Comparison of ENCODE assay signal across 12 cellular contexts in genomic region chr13:94708031-94708571, GRCh38. TPM values are rescaled to one million over a fixed set of nuclear protein-coding genes. Genes with fewer than 3 reads are reported as not detected.
A peak's percentile ranks its signal among the peaks of the same experiment; 100 is the strongest.
DNase-seq lines count a peak whose midpoint lies in the region; ATAC-seq, FAIRE-seq and TF ChIP-seq lines count a peak whose summit lies in the region.
"Had no signal": no experiment of that assay in that cellular context is flagged by ENCODE, and none has a peak within 500 bp of the region (broad histone marks: within the 10 kb centered on the region; RNA-seq: fewer than 3 reads in every experiment).

No MANE protein-coding gene starts in this region.

- no peak for ATAC-seq in activated naive CD8-positive, alpha-beta T cell treated with anti-CD3 and anti-CD28 coated beads, Interleukin-2, amount 50 U/mL, for 24 hours

- no peaks in the 10 kb centered on the region for H3K36me3 ChIP-seq in astrocyte (ENCODE audit: insufficient read depth, low read length)
- H3K36me3 ChIP-seq: esophagus muscularis mucosa, tibial artery had no signal

- peak overlapping the region; percentile 59 for H2AFZ ChIP-seq in astrocyte (ENCODE audit: low read depth, low read length)

- peaks cover 80% of the 10 kb centered on the region for H3K27me3 ChIP-seq in astrocyte (ENCODE audit: insufficient read depth, low read length)

- DNase-seq in activated naive CD8-positive, alpha-beta T cell treated with anti-CD3 and anti-CD28 coated beads, Interleukin-2, amount 50 U/mL, for 24 hours = no peak
- DNase-seq in astrocyte (ENCODE audit: low read depth) (no peak), left kidney (ENCODE audit: low read depth, low spot score) (peak; percentile 44), type B pancreatic cell (ENCODE audit: extremely low spot score, unreplicated experiment) (no peak), GM19239 (ENCODE audit: insufficient read length, low spot score) (no peak), RPMI8226 (no peak), NCI-H2196 treated with DMSO at 0.1 percent for 48 hours (lab: John Stamatoyannopoulos, UW; ENCODE audit: unreplicated experiment) (no peak)
- DNase-seq: activated gamma-delta T cell, tibial artery had no signal

- H3K4me1 Mint-ChIP-seq in activated naive CD8-positive, alpha-beta T cell (ENCODE audit: low read depth) = peaks cover 31% of the 10 kb centered on the region
- peaks cover 21% of the 10 kb centered on the region for H3K4me1 Mint-ChIP-seq in activated naive CD8-positive, alpha-beta T cell treated with anti-CD3 and anti-CD28 coated beads, Interleukin-2, amount 50 U/mL, for 24 hours
- H3K4me1 Mint-ChIP-seq in astrocyte (ENCODE audit: low read depth, unreplicated experiment) (peaks cover 8% of the 10 kb centered on the region), type B pancreatic cell (ENCODE audit: unreplicated experiment) (peaks cover 27% of the 10 kb centered on the region)

- no peak overlapping the region for H3K27ac Mint-ChIP-seq in activated naive CD8-positive, alpha-beta T cell
- no peak overlapping the region for H3K27ac Mint-ChIP-seq in activated naive CD8-positive, alpha-beta T cell treated with anti-CD3 and anti-CD28 coated beads, Interleukin-2, amount 50 U/mL, for 24 hours
- peak overlapping the region; percentile 34 for H3K27ac Mint-ChIP-seq in astrocyte (ENCODE audit: unreplicated experiment)
- H3K27ac Mint-ChIP-seq in type B pancreatic cell = peak overlapping the region; percentile 71

- no peaks in the 10 kb centered on the region for H3K79me2 ChIP-seq in astrocyte (ENCODE audit: insufficient read depth, low read length)

- peak overlapping the region; percentile 16 for H3K9ac ChIP-seq in astrocyte (ENCODE audit: low read length)

- H3K9me3 Mint-ChIP-seq in activated naive CD8-positive, alpha-beta T cell (ENCODE audit: low read depth) = no peaks in the 10 kb centered on the region
- H3K9me3 Mint-ChIP-seq in activated naive CD8-positive, alpha-beta T cell treated with anti-CD3 and anti-CD28 coated beads, Interleukin-2, amount 50 U/mL, for 24 hours = peaks cover 4% of the 10 kb centered on the region
- H3K9me3 Mint-ChIP-seq in astrocyte (ENCODE audit: unreplicated experiment) (peaks cover 15% of the 10 kb centered on the region), type B pancreatic cell (peaks cover 4% of the 10 kb centered on the region)

- H4K20me1 ChIP-seq in astrocyte (ENCODE audit: insufficient read depth, low read length) = no peaks in the 10 kb centered on the region

- TF ChIP-seq CTCF in astrocyte (IDR thresholded peaks at IDR 0.05; ENCODE audit: insufficient read depth, low read depth, low read length) (no peak), type B pancreatic cell (conservative IDR thresholded peaks at IDR 0.05) (no peak)

- no peaks in the 10 kb centered on the region for H3K36me3 Mint-ChIP-seq in activated naive CD8-positive, alpha-beta T cell
- peaks cover 2% of the 10 kb centered on the region for H3K36me3 Mint-ChIP-seq in activated naive CD8-positive, alpha-beta T cell treated with anti-CD3 and anti-CD28 coated beads, Interleukin-2, amount 50 U/mL, for 24 hours (ENCODE audit: low read depth)
- H3K36me3 Mint-ChIP-seq in astrocyte (ENCODE audit: low read depth, unreplicated experiment) (peaks cover 1% of the 10 kb centered on the region), type B pancreatic cell (no peaks in the 10 kb centered on the region)

- H3K9me3 ChIP-seq in astrocyte (ENCODE audit: insufficient read depth, low read depth, low read length) = peaks cover 5% of the 10 kb centered on the region
- H3K9me3 ChIP-seq: esophagus muscularis mucosa, tibial artery had no signal

- peak overlapping the region; percentile 71 for H3K4me2 ChIP-seq in astrocyte (ENCODE audit: low read length)

- peaks cover 52% of the 10 kb centered on the region for H3K27me3 Mint-ChIP-seq in activated naive CD8-positive, alpha-beta T cell
- H3K27me3 Mint-ChIP-seq in activated naive CD8-positive, alpha-beta T cell treated with anti-CD3 and anti-CD28 coated beads, Interleukin-2, amount 50 U/mL, for 24 hours = peaks cover 80% of the 10 kb centered on the region
- H3K27me3 Mint-ChIP-seq in astrocyte (ENCODE audit: low read depth, unreplicated experiment) (peaks cover 48% of the 10 kb centered on the region), type B pancreatic cell (peaks cover 88% of the 10 kb centered on the region)

- FAIRE-seq in astrocyte (lab: Jason Lieb, UNC) (no peak), GM19239 (lab: Jason Lieb, UNC) (no peak)

- H3K4me3 ChIP-seq in astrocyte (ENCODE audit: insufficient read depth, low read depth, low read length) = peak overlapping the region; percentile 1

- H3K27ac ChIP-seq in astrocyte (ENCODE audit: low read depth, low read length) = no peak overlapping the region
- H3K27ac ChIP-seq: esophagus muscularis mucosa, tibial artery had no signal

- H3K4me1 ChIP-seq in astrocyte (ENCODE audit: insufficient read depth, low read length) = peaks cover 9% of the 10 kb centered on the region

- H3K4me3 Mint-ChIP-seq in activated naive CD8-positive, alpha-beta T cell = peak overlapping the region; percentile 10
- no peak overlapping the region for H3K4me3 Mint-ChIP-seq in activated naive CD8-positive, alpha-beta T cell treated with anti-CD3 and anti-CD28 coated beads, Interleukin-2, amount 50 U/mL, for 24 hours
- H3K4me3 Mint-ChIP-seq in astrocyte (ENCODE audit: unreplicated experiment) (peak overlapping the region; percentile 80), type B pancreatic cell (peak overlapping the region; percentile 88)

RNA-seq across cellular contexts. Expression of gene SOX21, which starts 4.2 kb away (rescaled TPM):
- 0.36 and 0.77 TPM in 2 replicates for total RNA-seq in astrocyte
- 9.6 and 11.4 TPM in 2 replicates for total RNA-seq in type B pancreatic cell (ENCODE audit: low replicate concordance)
- total RNA-seq: esophagus muscularis mucosa, H4 had no signal

Comparison
In these comparisons a context has a peak if more than half of its experiments do, and no peak if none do; other contexts are left out.
1. H3K27ac Mint-ChIP-seq: peak in astrocyte (single experiment) and type B pancreatic cell (single experiment); none in activated naive CD8-positive, alpha-beta T cell (single experiment) and activated naive CD8-positive, alpha-beta T cell treated with anti-CD3 and anti-CD28 coated beads, Interleukin-2, amount 50 U/mL, for 24 hours (single experiment).